In genomic region chr3:139928708-139929505, GRCh38 we compare ENCODE assay signal across 25 cellular contexts. TPM values are rescaled to one million over a fixed set of nuclear protein-coding genes. Genes with fewer than 3 reads are reported as not detected.
"Had no signal": no experiment of that assay in that cellular context is flagged by ENCODE, and none has a peak within 500 bp of the region (broad histone marks: within the 10 kb centered on the region; RNA-seq: fewer than 3 reads in every experiment).

No MANE protein-coding gene starts in this region.

- H3K4me2 ChIP-seq: smooth muscle cell had no signal

- H3K27me3 ChIP-seq: cardiac muscle cell, gastrocnemius medialis, right lobe of liver had no signal

- H3K27ac ChIP-seq: cardiac muscle cell, gastrocnemius medialis, neutrophil, right lobe of liver, stomach, transverse colon had no signal

- FAIRE-seq: endometrium, islet of Langerhans, urothelium cell line had no signal

- DNase-seq: activated CD4-positive, alpha-beta T cell treated with anti-CD3 and anti-CD28 coated beads for 1 hour; activated CD4-positive, alpha-beta T cell treated with anti-CD3 and anti-CD28 coated beads, Interleukin-2, amount 50 U/mL, for 1 hour; activated CD8-positive, alpha-beta T cell treated with anti-CD3 and anti-CD28 coated beads, Interleukin-2, amount 10 ng/mL, durations not matched to agents 7 days and 5 days; activated gamma-delta T cell; anterior cingulate cortex; effector CD4-positive, alpha-beta T cell; erythroblast; gastrocnemius medialis; hippocampal formation; left colon; mesenchymal stem cell; right lobe of liver; stimulated activated CD4-positive, alpha-beta T cell treated with anti-CD3 and anti-CD28 coated beads, Interleukin-15, amount 100 ng/mL, for 24 hours; stomach; T-helper 1 cell; transverse colon had no signal

- H3K4me3 ChIP-seq: cardiac muscle cell, gastrocnemius medialis, right lobe of liver, smooth muscle cell, stomach, transverse colon had no signal

- H3K4me1 ChIP-seq: gastrocnemius medialis, right lobe of liver, stomach, transverse colon had no signal

- H3K36me3 ChIP-seq: cardiac muscle cell, gastrocnemius medialis, neutrophil, right lobe of liver, stomach, transverse colon had no signal

- ATAC-seq: activated CD8-positive, alpha-beta T cell treated with anti-CD3 and anti-CD28 coated beads, Interleukin-2, amount 10 ng/mL, durations not matched to agents 7 days and 5 days; gastrocnemius medialis; left colon; right lobe of liver; stimulated activated memory B cell treated with anti-CD40 and anti-IgM and Interleukin-4, amounts not matched to agents 10 μg/mL and 1 μg/mL and 100 μg/mL, for 72 hours had no signal

- H3K9me3 ChIP-seq: gastrocnemius medialis, neutrophil, right lobe of liver, stomach, transverse colon had no signal

RNA-seq across cellular contexts. Expression of gene CLSTN2, which starts 6.1 kb away (rescaled TPM):
- total RNA-seq: activated CD8-positive, alpha-beta T cell treated with anti-CD3 and anti-CD28 coated beads, Interleukin-2, amount 10 ng/mL, durations not matched to agents 7 days and 5 days; activated T-helper 1 cell treated with anti-CD3 and anti-CD28 coated beads, Interleukin-12 subunit alpha, Interleukin-12 subunit beta, Interleukin-2, Interleukin-4 antibody, amounts not matched to agents 30 ng/mL and 10 ng/mL and 1 ng/mL, durations not matched to agents 14 hours and 24 hours and 36 hours; mononuclear cell had no signal
